9 cellular contexts compared by ENCODE assay signal in the genomic region with DNA sequence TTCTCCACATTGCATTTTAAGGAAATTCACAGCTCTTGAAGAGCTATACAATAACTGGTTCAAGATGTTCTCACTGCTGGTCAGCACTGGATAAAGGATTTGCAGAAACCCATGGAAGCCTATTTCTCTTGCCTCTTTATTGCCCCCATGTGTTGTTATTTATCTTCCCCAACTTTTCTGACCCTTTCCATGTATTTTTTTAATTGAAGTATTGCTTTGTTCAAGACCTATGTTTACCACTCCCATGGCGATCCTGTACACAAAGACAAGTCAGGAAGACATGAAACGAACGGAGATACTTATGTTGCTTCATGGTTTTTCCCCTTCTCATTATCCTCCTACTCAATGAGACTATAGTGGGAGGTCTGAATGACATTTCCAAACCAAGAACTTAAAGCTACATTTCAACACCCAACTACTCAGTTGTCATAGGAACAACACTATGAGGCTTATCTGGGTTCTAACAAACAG.
DNase-seq lines count a peak whose midpoint lies in the region; ATAC-seq and TF ChIP-seq lines count a peak whose summit lies in the region.
"Had no signal": no experiment of that assay in that cellular context is flagged by ENCODE, and none has a peak within 500 bp of the region (broad histone marks: within the 10 kb centered on the region; RNA-seq: fewer than 3 reads in every experiment).

No MANE protein-coding gene starts in this region.

- peak; percentile 15 to 37 for ATAC-seq in activated CD4-positive, CD25-positive, alpha-beta regulatory T cell treated with anti-CD3 and anti-CD28 coated beads, Interleukin-2, amount 50 U/mL, for 24 hours
- ATAC-seq in stimulated activated naive B cell treated with anti-CD40 and anti-IgM and Interleukin-4, amounts not matched to agents 10 μg/mL and 1 μg/mL and 100 μg/mL, for 72 hours (replicated peaks), result peak; percentile 45 to 55
- no peak for ATAC-seq in GM18909 (IDR thresholded peaks at IDR 0.05; ENCODE audit: poor library complexity, unreplicated experiment)

- intact Hi-C loops in ascending aorta (cut with DNase I), result loop anchor here (5.0 kb wide), 1 partner anchor 440 kb away; no protein-coding TSS in a partner anchor

- H3K27me3 ChIP-seq in ascending aorta, result no peaks in the 10 kb centered on the region
- H3K27me3 ChIP-seq: colonic mucosa had no signal

- H3K4me1 ChIP-seq in ascending aorta, result no peaks in the 10 kb centered on the region
- H3K4me1 ChIP-seq: colonic mucosa had no signal

- TF ChIP-seq CTCF in ascending aorta (IDR thresholded peaks at IDR 0.05), result no peak

- H3K9me3 ChIP-seq in SK-N-MC (ENCODE audit: low read depth, low read length) (no peaks in the 10 kb centered on the region), ascending aorta (no peaks in the 10 kb centered on the region)
- H3K9me3 ChIP-seq: colonic mucosa had no signal

- no peaks in the 10 kb centered on the region for H3K9me3 Mint-ChIP-seq in stimulated activated naive B cell treated with anti-CD40 and anti-IgM and Interleukin-4, amounts not matched to agents 10 μg/mL and 1 μg/mL and 100 μg/mL, for 72 hours

- H3K27ac ChIP-seq in SK-N-MC, result peak overlapping the region; percentile 79
- no peak overlapping the region for H3K27ac ChIP-seq in ascending aorta
- H3K27ac ChIP-seq: colonic mucosa had no signal

- H3K36me3 ChIP-seq in SK-N-MC (ENCODE audit: insufficient read depth, low read length) (peaks cover 6% of the 10 kb centered on the region; the same call in 1 of the 2 replicates), ascending aorta (no peaks in the 10 kb centered on the region)
- H3K36me3 ChIP-seq: colonic mucosa had no signal

- H3K4me3 ChIP-seq in SK-N-MC, result peak overlapping the region; percentile 69
- H3K4me3 ChIP-seq in ascending aorta, result peak overlapping the region in 1 of 2 donors; percentile 61

- peaks cover 22 to 35% of the 10 kb centered on the region in 2 donors for H3K4me1 Mint-ChIP-seq in stimulated activated naive B cell treated with anti-CD40 and anti-IgM and Interleukin-4, amounts not matched to agents 10 μg/mL and 1 μg/mL and 100 μg/mL, for 72 hours

- H3K9ac ChIP-seq in SK-N-MC (ENCODE audit: insufficient read length), result peak overlapping the region; percentile 28

- H3K36me3 Mint-ChIP-seq in stimulated activated naive B cell treated with anti-CD40 and anti-IgM and Interleukin-4, amounts not matched to agents 10 μg/mL and 1 μg/mL and 100 μg/mL, for 72 hours, result peaks cover 0 to 1% of the 10 kb centered on the region in 2 donors

- peaks cover 0 to 5% of the 10 kb centered on the region in 2 donors for H3K27me3 Mint-ChIP-seq in stimulated activated naive B cell treated with anti-CD40 and anti-IgM and Interleukin-4, amounts not matched to agents 10 μg/mL and 1 μg/mL and 100 μg/mL, for 72 hours

- no peak for DNase-seq in activated CD4-positive, CD25-positive, alpha-beta regulatory T cell (lab: John Stamatoyannopoulos, UW)
- DNase-seq in SK-N-MC (ENCODE audit: low read depth, low spot score), result no peak
- peak; percentile 84 for DNase-seq in fibroblast of gingiva (ENCODE audit: low read depth)
- DNase-seq in stimulated activated naive B cell treated with anti-CD40 and anti-IgM and Interleukin-4, amounts not matched to agents 10 μg/mL and 1 μg/mL and 100 μg/mL, for 72 hours, result no peak
- no peak for DNase-seq in NCI-H774 (lab: John Stamatoyannopoulos, UW)
- DNase-seq in ascending aorta (ENCODE audit: low spot score in 2 of 2), result no peak
- DNase-seq: colonic mucosa had no signal

- H3K4me3 Mint-ChIP-seq in stimulated activated naive B cell treated with anti-CD40 and anti-IgM and Interleukin-4, amounts not matched to agents 10 μg/mL and 1 μg/mL and 100 μg/mL, for 72 hours, result peak overlapping the region; percentile 80

- H3K27ac Mint-ChIP-seq in stimulated activated naive B cell treated with anti-CD40 and anti-IgM and Interleukin-4, amounts not matched to agents 10 μg/mL and 1 μg/mL and 100 μg/mL, for 72 hours, result peak overlapping the region; percentile 79
